Comparison of ENCODE assay signal across 12 cellular contexts in the genomic region with DNA sequence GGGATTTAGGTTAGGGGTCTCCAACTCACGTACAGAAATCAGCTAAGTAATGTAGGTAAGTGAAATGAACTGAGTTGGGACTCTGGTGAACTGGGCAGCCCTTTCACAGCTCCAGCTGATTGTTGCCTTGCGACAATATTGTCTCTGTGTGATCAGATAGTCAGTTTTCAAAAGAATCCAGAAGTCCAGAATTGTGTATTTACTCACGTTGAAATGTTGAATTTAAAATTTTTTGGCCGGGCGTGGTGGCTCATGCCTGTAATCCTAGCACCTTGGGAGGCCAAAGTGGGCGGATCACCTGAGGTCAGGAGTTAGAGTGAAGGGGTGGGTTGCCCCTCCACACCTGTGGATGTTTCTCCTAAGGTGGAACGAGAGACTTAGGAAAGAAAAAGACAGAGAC. TPM values are rescaled to one million over a fixed set of nuclear protein-coding genes. Genes with fewer than 3 reads are reported as not detected.
DNase-seq lines count a peak whose midpoint lies in the region; ATAC-seq and TF ChIP-seq lines count a peak whose summit lies in the region.
"Had no signal": no experiment of that assay in that cellular context is flagged by ENCODE, and none has a peak within 500 bp of the region (broad histone marks: within the 10 kb centered on the region; RNA-seq: fewer than 3 reads in every experiment).

No MANE protein-coding gene starts in this region.

- H3K27ac Mint-ChIP-seq in stimulated activated effector memory CD8-positive, alpha-beta T cell treated with anti-CD3 and anti-CD28 coated beads, Interleukin-12 subunit alpha, Interleukin-12 subunit beta, amount 100 ng/mL, for 72 hours, result peak overlapping the region; percentile 3

- no peak for ATAC-seq in activated T-cell treated with anti-CD3 and anti-CD28 coated beads, Interleukin-2, amount 50 U/mL, for 4 hours
- ATAC-seq in stimulated activated effector memory CD8-positive, alpha-beta T cell treated with anti-CD3 and anti-CD28 coated beads, Interleukin-12 subunit alpha, Interleukin-12 subunit beta, amount 100 ng/mL, for 72 hours, result no peak
- no peak for ATAC-seq in GM19351 (IDR thresholded peaks at IDR 0.05; ENCODE audit: unreplicated experiment)

- peaks cover 38% of the 10 kb centered on the region for H3K4me1 Mint-ChIP-seq in activated T-cell treated with anti-CD3 and anti-CD28 coated beads, Interleukin-2, amount 50 U/mL, for 4 hours (ENCODE audit: low read depth)
- H3K4me1 Mint-ChIP-seq in stimulated activated effector memory CD8-positive, alpha-beta T cell treated with anti-CD3 and anti-CD28 coated beads, Interleukin-12 subunit alpha, Interleukin-12 subunit beta, amount 100 ng/mL, for 72 hours, result peaks cover 45% of the 10 kb centered on the region

- no peak for DNase-seq in activated T-cell treated with anti-CD3 and anti-CD28 coated beads, Interleukin-2, amount 50 U/mL, for 4 hours
- no peak for DNase-seq in activated T-cell treated with anti-CD3 and anti-CD28 coated beads for 4 hours
- peak; percentile 60 for DNase-seq in OCI-M1 (lab: John Stamatoyannopoulos, UW)
- no peak for DNase-seq in epithelial cell of esophagus (ENCODE audit: low read depth)
- no peak for DNase-seq in stimulated activated effector memory CD8-positive, alpha-beta T cell treated with anti-CD3 and anti-CD28 coated beads, Interleukin-12 subunit alpha, Interleukin-12 subunit beta, amount 100 ng/mL, for 72 hours (ENCODE audit: low spot score in 2 of 2)
- DNase-seq in NCI-H1436 (lab: John Stamatoyannopoulos, UW), result no peak
- DNase-seq in NCI-H2029 (lab: John Stamatoyannopoulos, UW), result no peak
- DNase-seq: NCI-H1694; stimulated activated CD4-positive, alpha-beta T cell treated with anti-CD3 and anti-CD28 coated beads, Interleukin-4, amount 100 ng/mL, for 24 hours; upper lobe of left lung had no signal

- H3K36me3 Mint-ChIP-seq in activated T-cell treated with anti-CD3 and anti-CD28 coated beads, Interleukin-2, amount 50 U/mL, for 4 hours (ENCODE audit: insufficient read depth), result peaks cover 24% of the 10 kb centered on the region
- peaks cover 44% of the 10 kb centered on the region for H3K36me3 Mint-ChIP-seq in stimulated activated effector memory CD8-positive, alpha-beta T cell treated with anti-CD3 and anti-CD28 coated beads, Interleukin-12 subunit alpha, Interleukin-12 subunit beta, amount 100 ng/mL, for 72 hours

- peak overlapping the region; percentile 98 for H3K4me3 ChIP-seq in epithelial cell of esophagus (ENCODE audit: low read length)
- H3K4me3 ChIP-seq: upper lobe of left lung had no signal

- TF ChIP-seq CTCF in epithelial cell of esophagus (IDR thresholded peaks at IDR 0.05; ENCODE audit: insufficient read depth, low read depth, low read length, missing control alignments), result no peak

- no peaks in the 10 kb centered on the region for H3K27me3 Mint-ChIP-seq in activated T-cell treated with anti-CD3 and anti-CD28 coated beads, Interleukin-2, amount 50 U/mL, for 4 hours (ENCODE audit: low read depth)

- no peaks in the 10 kb centered on the region for H3K9me3 Mint-ChIP-seq in activated T-cell treated with anti-CD3 and anti-CD28 coated beads, Interleukin-2, amount 50 U/mL, for 4 hours
- no peaks in the 10 kb centered on the region for H3K9me3 Mint-ChIP-seq in stimulated activated effector memory CD8-positive, alpha-beta T cell treated with anti-CD3 and anti-CD28 coated beads, Interleukin-12 subunit alpha, Interleukin-12 subunit beta, amount 100 ng/mL, for 72 hours

- peak overlapping the region; percentile 97 for H3K4me3 Mint-ChIP-seq in activated T-cell treated with anti-CD3 and anti-CD28 coated beads, Interleukin-2, amount 50 U/mL, for 4 hours
- peak overlapping the region; percentile 94 for H3K4me3 Mint-ChIP-seq in stimulated activated effector memory CD8-positive, alpha-beta T cell treated with anti-CD3 and anti-CD28 coated beads, Interleukin-12 subunit alpha, Interleukin-12 subunit beta, amount 100 ng/mL, for 72 hours

RNA-seq across cellular contexts. Expression of a gene that starts 18.8 kb away (rescaled TPM):
- total RNA-seq in activated T-cell treated with anti-CD3 and anti-CD28 coated beads, Interleukin-2, amount 50 U/mL, for 4 hours, result 100 to 1,000 TPM; 228 to 254 (median 235) TPM

RNA-seq across cellular contexts. Expression of a gene that starts 22.5 kb away (rescaled TPM):
- total RNA-seq in activated T-cell treated with anti-CD3 and anti-CD28 coated beads, Interleukin-2, amount 50 U/mL, for 4 hours, result 100 to 1,000 TPM; 580 to 683 (median 586) TPM

RNA-seq across cellular contexts. Expression of a gene that starts 25.6 kb away (rescaled TPM):
- under 1 TPM; 0.63 to 0.92 (median 0.89) TPM for total RNA-seq in activated T-cell treated with anti-CD3 and anti-CD28 coated beads, Interleukin-2, amount 50 U/mL, for 4 hours
- total RNA-seq: RPMI7951, upper lobe of left lung had no signal

RNA-seq across cellular contexts. Expression of a gene that starts 26.4 kb away (rescaled TPM):
- 10 to 100 TPM; 22.3 to 31.6 (median 28.4) TPM for total RNA-seq in activated T-cell treated with anti-CD3 and anti-CD28 coated beads, Interleukin-2, amount 50 U/mL, for 4 hours

RNA-seq across cellular contexts. Expression of a gene that starts 53.0 kb away (rescaled TPM):
- 100 to 1,000 TPM; 138 to 180 (median 158) TPM for total RNA-seq in activated T-cell treated with anti-CD3 and anti-CD28 coated beads, Interleukin-2, amount 50 U/mL, for 4 hours
